Comparison of ENCODE assay signal across 9 cellular contexts in the genomic region with DNA sequence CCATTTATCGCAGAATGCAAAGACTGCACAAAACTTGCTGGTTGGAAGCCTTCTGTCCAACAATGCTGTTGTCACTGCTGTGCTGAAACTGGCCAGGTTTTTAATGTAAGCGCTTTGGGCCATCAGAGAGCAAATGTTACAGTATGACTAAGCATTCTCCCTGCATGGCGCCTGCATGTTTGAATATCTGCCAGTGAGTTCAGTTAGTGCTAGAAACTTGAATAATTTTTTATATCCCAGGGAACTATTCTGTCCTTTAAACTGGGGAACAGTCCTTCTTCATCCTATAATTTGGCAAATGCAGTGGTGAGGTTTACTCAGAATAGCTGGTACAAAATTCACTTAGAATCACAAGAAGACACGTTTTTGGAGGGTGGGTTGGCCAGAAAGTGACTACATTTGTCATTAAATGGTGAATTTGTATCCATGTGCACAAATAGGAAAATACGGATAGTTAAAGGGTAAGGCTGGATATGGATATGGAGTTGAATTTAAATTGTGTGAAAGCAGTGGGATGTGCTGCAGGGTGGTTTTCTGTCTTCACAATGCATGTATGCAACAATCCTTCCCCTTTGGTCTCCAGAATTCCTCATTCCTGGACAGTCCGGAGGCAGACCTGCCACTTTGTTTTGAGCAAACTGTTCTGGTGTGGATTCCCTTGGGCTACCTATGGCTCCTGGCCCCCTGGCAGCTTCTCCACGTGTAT. TPM values are rescaled to one million over a fixed set of nuclear protein-coding genes. Genes with fewer than 3 reads are reported as not detected.
DNase-seq lines count a peak whose midpoint lies in the region; ATAC-seq and TF ChIP-seq lines count a peak whose summit lies in the region.
"Had no signal": no experiment of that assay in that cellular context is flagged by ENCODE, and none has a peak within 500 bp of the region (broad histone marks: within the 10 kb centered on the region; RNA-seq: fewer than 3 reads in every experiment).

No MANE protein-coding gene starts in this region.

- peaks cover 4% of the 10 kb centered on the region for H3K27me3 Mint-ChIP-seq in activated CD4-positive, alpha-beta T cell treated with anti-CD3 and anti-CD28 coated beads, Interleukin-2, amount 10 ng/mL, durations not matched to agents 24 days and 14 days

- H3K4me1 Mint-ChIP-seq in activated CD4-positive, alpha-beta T cell treated with anti-CD3 and anti-CD28 coated beads, Interleukin-2, amount 10 ng/mL, durations not matched to agents 24 days and 14 days, result peaks cover 5% of the 10 kb centered on the region

- CTCF ChIA-PET in AG04449 (lab: Yijun Ruan, JAX), result interaction anchor here (1.0 kb wide), 2 partner anchors 10 to 61 kb away, joined by 3 to 4 read pairs; no protein-coding TSS in a partner anchor

- TF ChIP-seq CTCF in AG04449 (IDR thresholded peaks at IDR 0.05; ENCODE audit: insufficient read depth, low read length, missing control alignments), result no peak
- no peak for TF ChIP-seq CTCF in choroid plexus epithelial cell (conservative IDR thresholded peaks at IDR 0.05; ENCODE audit: low read depth, low read length)

- H3K36me3 Mint-ChIP-seq in activated CD4-positive, alpha-beta T cell treated with anti-CD3 and anti-CD28 coated beads, Interleukin-2, amount 10 ng/mL, durations not matched to agents 24 days and 14 days (ENCODE audit: low read depth), result no peaks in the 10 kb centered on the region

- no peak overlapping the region for H3K4me3 Mint-ChIP-seq in activated CD4-positive, alpha-beta T cell treated with anti-CD3 and anti-CD28 coated beads, Interleukin-2, amount 10 ng/mL, durations not matched to agents 24 days and 14 days
- H3K4me3 Mint-ChIP-seq: CD4-positive, CD25-positive, alpha-beta regulatory T cell had no signal

- H3K27ac Mint-ChIP-seq in activated CD4-positive, alpha-beta T cell treated with anti-CD3 and anti-CD28 coated beads, Interleukin-2, amount 10 ng/mL, durations not matched to agents 24 days and 14 days, result no peak overlapping the region
- H3K27ac Mint-ChIP-seq: CD4-positive, CD25-positive, alpha-beta regulatory T cell had no signal

- intact Hi-C loops in activated CD4-positive, alpha-beta T cell treated with anti-CD3 and anti-CD28 coated beads, Interleukin-2, amount 10 ng/mL, durations not matched to agents 24 days and 14 days (cut with micrococcal nuclease), result no loop called here

- POLR2A ChIA-PET in AG04449 (lab: Yijun Ruan, JAX), result no interaction called here

- H3K4me3 ChIP-seq in AG04449 (ENCODE audit: low read depth, low read length) (no peak overlapping the region), choroid plexus epithelial cell (ENCODE audit: low read depth, low read length) (no peak overlapping the region)

- peak; percentile 53 for DNase-seq in AG04449 (ENCODE audit: low read depth, low spot score)
- peak; percentile 49 for DNase-seq in LoVo (ENCODE audit: low spot score)
- DNase-seq in choroid plexus epithelial cell (ENCODE audit: low read depth), result peak; percentile 94
- peak; percentile 73 for DNase-seq in myocyte (ENCODE audit: low read depth)
- DNase-seq in activated CD4-positive, alpha-beta T cell treated with anti-CD3 and anti-CD28 coated beads, Interleukin-2, amount 10 ng/mL, durations not matched to agents 24 days and 14 days, result no peak
- DNase-seq in activated T-cell treated with anti-CD3 and anti-CD28 coated beads, Interleukin-2, amount 50 U/mL, for 48 hours, result no peak
- DNase-seq: CD4-positive, CD25-positive, alpha-beta regulatory T cell had no signal

- H3K9me3 Mint-ChIP-seq in activated CD4-positive, alpha-beta T cell treated with anti-CD3 and anti-CD28 coated beads, Interleukin-2, amount 10 ng/mL, durations not matched to agents 24 days and 14 days, result no peaks in the 10 kb centered on the region

- ATAC-seq in GM19467 (IDR thresholded peaks at IDR 0.05; ENCODE audit: unreplicated experiment) (no peak), GM21529 (IDR thresholded peaks at IDR 0.05; ENCODE audit: unreplicated experiment) (no peak)

RNA-seq across cellular contexts. Expression of a gene that starts 1.7 kb away (rescaled TPM):
- total RNA-seq in myocyte, result 0.05 and 0.32 TPM in 2 replicates
- 0.14 TPM for polyA plus RNA-seq in myocyte (2012)
- 0.73 and 1.3 TPM in 2 replicates for total RNA-seq in activated CD4-positive, alpha-beta T cell treated with anti-CD3 and anti-CD28 coated beads, Interleukin-2, amount 10 ng/mL, durations not matched to agents 24 days and 14 days

RNA-seq across cellular contexts. Expression of a gene that starts 52.1 kb away (rescaled TPM):
- total RNA-seq in myocyte, result 28.1 and 32.7 TPM in 2 replicates
- polyA plus RNA-seq in myocyte (2012), result 24.5 TPM
- total RNA-seq in activated CD4-positive, alpha-beta T cell treated with anti-CD3 and anti-CD28 coated beads, Interleukin-2, amount 10 ng/mL, durations not matched to agents 24 days and 14 days, result 43.1 and 46.8 TPM in 2 replicates

RNA-seq across cellular contexts. Expression of a gene that starts 52.3 kb away (rescaled TPM):
- 40.1 and 40.2 TPM in 2 replicates for total RNA-seq in myocyte
- 26.9 TPM for polyA plus RNA-seq in myocyte (2012)
- 40.7 and 41.1 TPM in 2 replicates for total RNA-seq in activated CD4-positive, alpha-beta T cell treated with anti-CD3 and anti-CD28 coated beads, Interleukin-2, amount 10 ng/mL, durations not matched to agents 24 days and 14 days

Comparison
In these comparisons a context has a peak if more than half of its experiments do, and no peak if none do; other contexts are left out.
1. DNase-seq: peak in AG04449 (single experiment), LoVo (single experiment), choroid plexus epithelial cell (single experiment) and myocyte (single experiment); none in activated CD4-positive, alpha-beta T cell treated with anti-CD3 and anti-CD28 coated beads, Interleukin-2, amount 10 ng/mL, durations not matched to agents 24 days and 14 days (single experiment) and activated T-cell treated with anti-CD3 and anti-CD28 coated beads, Interleukin-2, amount 50 U/mL, for 48 hours (0 of 2).